1 cellular context compared by ENCODE assay signal in the genomic region with DNA sequence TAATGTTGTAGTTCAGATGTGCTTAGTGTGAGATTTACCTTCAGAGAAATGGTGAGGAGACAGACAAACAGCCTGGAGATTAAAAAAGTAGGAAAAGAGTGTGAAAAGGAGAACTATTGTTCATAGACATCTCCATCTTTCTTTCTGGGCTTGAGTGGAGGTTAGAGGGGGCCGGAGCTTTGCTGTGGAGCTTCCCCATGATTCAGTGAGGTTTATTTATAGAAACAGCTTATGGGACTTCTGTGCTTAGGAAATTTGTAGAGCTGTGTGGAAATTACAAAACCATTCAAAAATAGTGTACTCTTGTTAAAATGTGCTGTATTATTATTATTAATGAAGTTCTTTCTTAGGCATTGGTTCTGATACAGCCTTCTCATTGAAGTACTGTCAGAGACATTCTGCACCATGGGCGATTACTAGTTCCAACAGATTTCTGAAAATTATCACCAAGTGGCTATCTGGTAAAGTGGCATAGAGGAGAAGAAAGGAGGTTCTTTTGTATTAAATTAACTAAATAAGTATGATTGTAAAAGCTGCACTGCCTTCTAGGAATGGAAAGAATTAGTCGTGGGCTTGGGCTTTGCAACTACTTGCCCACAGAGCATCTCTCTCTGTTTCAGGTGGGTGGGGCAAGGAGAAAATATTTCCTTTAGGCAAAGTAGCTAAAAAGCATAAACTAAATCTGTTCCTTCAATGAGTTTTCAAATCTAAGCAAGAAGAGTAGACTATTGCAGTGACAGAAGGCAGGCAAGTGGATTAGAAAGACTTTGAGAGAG.
TF ChIP-seq lines count a peak whose summit lies in the region.

No MANE protein-coding gene starts in this region.

TF ChIP-seq in IMR-90, 13 proteins besides CTCF, POLR2A, EP300 and RAD21:
- TF ChIP-seq RFX5 (IDR thresholded peaks at IDR 0.05; ENCODE audit: low read depth, low read length): no peak
- no peak for TF ChIP-seq RCOR1 (IDR thresholded peaks at IDR 0.05; ENCODE audit: insufficient replicate concordance, low read length)
- no peak for TF ChIP-seq CEBPB (IDR thresholded peaks at IDR 0.05; ENCODE audit: low read depth, low read length)
- no peak for TF ChIP-seq CHD1 (IDR thresholded peaks at IDR 0.05; ENCODE audit: low read depth, low read length)
- TF ChIP-seq, protein P1, sequence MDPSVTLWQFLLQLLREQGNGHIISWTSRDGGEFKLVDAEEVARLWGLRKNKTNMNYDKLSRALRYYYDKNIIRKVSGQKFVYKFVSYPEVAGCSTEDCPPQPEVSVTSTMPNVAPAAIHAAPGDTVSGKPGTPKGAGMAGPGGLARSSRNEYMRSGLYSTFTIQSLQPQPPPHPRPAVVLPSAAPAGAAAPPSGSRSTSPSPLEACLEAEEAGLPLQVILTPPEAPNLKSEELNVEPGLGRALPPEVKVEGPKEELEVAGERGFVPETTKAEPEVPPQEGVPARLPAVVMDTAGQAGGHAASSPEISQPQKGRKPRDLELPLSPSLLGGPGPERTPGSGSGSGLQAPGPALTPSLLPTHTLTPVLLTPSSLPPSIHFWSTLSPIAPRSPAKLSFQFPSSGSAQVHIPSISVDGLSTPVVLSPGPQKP (IDR thresholded peaks at IDR 0.05; ENCODE audit: borderline replicate concordance, low read depth, low read length): no peak
- TF ChIP-seq NFE2L2 (IDR thresholded peaks at IDR 0.05; ENCODE audit: low read depth, low read length): no peak
- TF ChIP-seq MAZ (IDR thresholded peaks at IDR 0.05; ENCODE audit: borderline replicate concordance, low read depth, low read length): no peak
- no peak for TF ChIP-seq MAFK (IDR thresholded peaks at IDR 0.05; ENCODE audit: low read depth, low read length)
- TF ChIP-seq, protein P2, sequence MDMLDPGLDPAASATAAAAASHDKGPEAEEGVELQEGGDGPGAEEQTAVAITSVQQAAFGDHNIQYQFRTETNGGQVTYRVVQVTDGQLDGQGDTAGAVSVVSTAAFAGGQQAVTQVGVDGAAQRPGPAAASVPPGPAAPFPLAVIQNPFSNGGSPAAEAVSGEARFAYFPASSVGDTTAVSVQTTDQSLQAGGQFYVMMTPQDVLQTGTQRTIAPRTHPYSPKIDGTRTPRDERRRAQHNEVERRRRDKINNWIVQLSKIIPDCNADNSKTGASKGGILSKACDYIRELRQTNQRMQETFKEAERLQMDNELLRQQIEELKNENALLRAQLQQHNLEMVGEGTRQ (IDR thresholded peaks at IDR 0.05; ENCODE audit: low read depth, low read length): no peak
- TF ChIP-seq BHLHE40 (IDR thresholded peaks at IDR 0.05; ENCODE audit: low read depth, low read length): no peak
- TF ChIP-seq FOS (IDR thresholded peaks at IDR 0.05; ENCODE audit: low read depth, low read length): no peak
- no peak for TF ChIP-seq MXI1 (IDR thresholded peaks at IDR 0.05; ENCODE audit: borderline replicate concordance, low read depth, low read length)
- no peak for TF ChIP-seq SMC3 (IDR thresholded peaks at IDR 0.05; ENCODE audit: low read depth, low read length)
